ENCODE assay signal across 8 cellular contexts in the genomic region with DNA sequence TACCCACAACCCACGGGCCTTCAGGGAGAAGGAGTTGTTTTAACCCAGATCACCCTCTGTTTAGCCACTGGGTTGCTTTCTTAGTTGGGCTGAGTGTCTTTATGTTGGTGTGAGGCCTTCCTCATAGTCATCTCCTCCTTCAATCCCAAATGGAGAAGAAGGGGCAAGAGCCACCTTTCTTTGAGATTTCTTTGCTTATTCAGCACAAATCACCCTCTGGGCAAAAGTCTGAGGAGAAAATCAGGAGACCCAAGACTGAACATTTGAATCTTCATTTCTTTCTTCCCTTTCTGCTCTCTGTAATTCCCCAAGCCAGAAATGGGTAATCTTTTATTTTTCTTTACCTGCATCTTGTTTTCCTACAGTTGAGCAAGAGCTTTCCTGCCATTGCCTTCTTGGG.
"Had no signal": no experiment of that assay in that cellular context is flagged by ENCODE, and none has a peak within 500 bp of the region (broad histone marks: within the 10 kb centered on the region; RNA-seq: fewer than 3 reads in every experiment).

No MANE protein-coding gene starts in this region.

- FAIRE-seq: G401.6, GM12878, GM12891, GM12892, GM18507, GM19239 had no signal

- H3K4me3 ChIP-seq: GM12878 had no signal

- ATAC-seq: GM12878 had no signal

- DNase-seq: GDM1, GF-D8 had no signal
